Comparison of ENCODE assay signal across 8 cellular contexts in the genomic region with DNA sequence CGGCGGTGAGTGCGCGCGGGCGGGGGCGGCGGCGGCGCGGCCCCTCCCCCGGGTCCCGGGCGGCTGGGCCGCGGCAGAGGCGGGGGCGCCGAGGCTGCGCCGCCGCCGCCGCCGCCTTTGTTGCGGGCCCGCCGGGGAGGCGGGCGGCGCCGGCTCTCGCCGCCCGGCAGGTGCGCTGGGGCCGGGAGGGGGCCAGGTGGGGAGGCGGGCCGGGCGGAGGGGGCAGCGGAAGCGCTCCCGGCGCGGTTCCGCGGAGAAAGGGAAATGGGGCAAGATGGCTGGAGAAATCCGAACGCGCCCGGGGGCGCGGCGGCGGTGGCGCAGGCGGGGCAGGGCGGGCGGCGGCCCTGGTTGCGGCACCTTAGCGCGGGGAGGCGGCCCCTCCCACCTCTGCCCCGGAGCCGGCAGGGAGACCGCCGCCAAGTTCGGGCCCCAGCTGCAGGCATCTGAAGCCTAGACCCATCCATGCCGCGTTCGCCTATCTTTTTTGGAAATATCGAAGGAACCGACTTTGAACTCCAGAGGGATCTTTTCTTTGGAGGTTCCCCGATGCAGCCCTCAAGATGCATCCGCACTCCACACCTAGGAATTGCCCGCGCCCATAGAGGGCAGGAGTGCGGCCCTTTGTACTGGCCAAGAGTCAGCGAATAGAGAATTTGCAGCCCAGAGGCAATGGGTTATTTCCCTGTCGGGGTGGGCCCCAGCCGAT. TPM values are rescaled to one million over a fixed set of nuclear protein-coding genes. Genes with fewer than 3 reads are reported as not detected.
A peak's percentile ranks its signal among the peaks of the same experiment; 100 is the strongest.
DNase-seq lines count a peak whose midpoint lies in the region; ATAC-seq lines count a peak whose summit lies in the region.

No MANE protein-coding gene starts in this region.

- DNase-seq in SKM-1 treated with dmso at 0.1 percent for 144 hours (lab: John Stamatoyannopoulos, UW; ENCODE audit: unreplicated experiment) (peak; percentile 54), SKM-1 (lab: John Stamatoyannopoulos, UW; ENCODE audit: unreplicated experiment) (no peak), NCI-H2171 (lab: John Stamatoyannopoulos, UW) (peak; percentile 36), medulla oblongata (ENCODE audit: extremely low spot score) (peak; percentile 59)
- peak; percentile 44 for DNase-seq in activated CD4-positive, alpha-beta T cell treated with anti-CD3 and anti-CD28 coated beads, Interleukin-2, amount 10 ng/mL, durations not matched to agents 7 days and 5 days
- DNase-seq in stimulated activated CD8-positive, alpha-beta memory T cell treated with anti-CD3 and anti-CD28 coated beads, Interleukin-12 subunit alpha, Interleukin-12 subunit beta, amount 100 ng/mL, for 1 hour (ENCODE audit: low read depth) = peak; percentile 15

- peak overlapping the region; percentile 54 to 56 for H3K9ac ChIP-seq in duodenal mucosa (ENCODE audit: low read depth in 1 of 2, low read length in 2 of 2)

- no peaks in the 10 kb centered on the region for H3K27me3 ChIP-seq in duodenal mucosa (ENCODE audit: control insufficient read depth in 1 of 2, insufficient read depth in 2 of 2, low read length in 2 of 2)

- peak overlapping the region; percentile 88 for H3K27ac ChIP-seq in duodenal mucosa (ENCODE audit: low read depth, low read length)

- peaks cover 43% of the 10 kb centered on the region for H3K36me3 Mint-ChIP-seq in activated CD4-positive, alpha-beta T cell treated with anti-CD3 and anti-CD28 coated beads, Interleukin-2, amount 10 ng/mL, durations not matched to agents 7 days and 5 days (ENCODE audit: low read depth)

- peak overlapping the region; percentile 82 to 91 for H3K4me3 ChIP-seq in duodenal mucosa (ENCODE audit: low read depth in 1 of 2, low read length in 2 of 2)

- POLR2A ChIA-PET in activated CD4-positive, alpha-beta T cell treated with anti-CD3 and anti-CD28 coated beads, Interleukin-2, amount 10 ng/mL, durations not matched to agents 7 days and 5 days (lab: Charles Lee) = interaction anchor here (1.3 kb wide), 1 partner anchor 381 kb away, joined by 4 read pairs; a partner anchor contains a TSS

- ATAC-seq in HG02884 (IDR thresholded peaks at IDR 0.05; ENCODE audit: unreplicated experiment) = peak; percentile 25

- no peaks in the 10 kb centered on the region for H3K27me3 Mint-ChIP-seq in activated CD4-positive, alpha-beta T cell treated with anti-CD3 and anti-CD28 coated beads, Interleukin-2, amount 10 ng/mL, durations not matched to agents 7 days and 5 days

- H3K4me1 ChIP-seq in duodenal mucosa (ENCODE audit: control insufficient read depth in 1 of 2, insufficient read depth in 2 of 2, low read length in 2 of 2) = peaks cover 32 to 43% of the 10 kb centered on the region in 2 donors

- H3K9me3 ChIP-seq in duodenal mucosa (ENCODE audit: control insufficient read depth in 1 of 2, low read length in 2 of 2) = no peaks in the 10 kb centered on the region

- H3K27ac Mint-ChIP-seq in activated CD4-positive, alpha-beta T cell treated with anti-CD3 and anti-CD28 coated beads, Interleukin-2, amount 10 ng/mL, durations not matched to agents 7 days and 5 days = peak overlapping the region; percentile 85

- CTCF ChIA-PET in activated CD4-positive, alpha-beta T cell treated with anti-CD3 and anti-CD28 coated beads, Interleukin-2, amount 10 ng/mL, durations not matched to agents 7 days and 5 days (lab: Charles Lee) = interaction anchor here (0.9 to 1.6 kb wide), 3 partner anchors 11 to 70 kb away, joined by 3 to 4 read pairs (median 4); no protein-coding TSS in a partner anchor

- peak overlapping the region; percentile 81 for H3K4me3 Mint-ChIP-seq in activated CD4-positive, alpha-beta T cell treated with anti-CD3 and anti-CD28 coated beads, Interleukin-2, amount 10 ng/mL, durations not matched to agents 7 days and 5 days

- H3K9me3 Mint-ChIP-seq in activated CD4-positive, alpha-beta T cell treated with anti-CD3 and anti-CD28 coated beads, Interleukin-2, amount 10 ng/mL, durations not matched to agents 7 days and 5 days = no peaks in the 10 kb centered on the region

- H3K36me3 ChIP-seq in duodenal mucosa (ENCODE audit: control insufficient read depth in 1 of 2, insufficient read depth in 2 of 2, low read length in 2 of 2) = peaks cover 30 to 37% of the 10 kb centered on the region in 2 donors

- H3K4me1 Mint-ChIP-seq in activated CD4-positive, alpha-beta T cell treated with anti-CD3 and anti-CD28 coated beads, Interleukin-2, amount 10 ng/mL, durations not matched to agents 7 days and 5 days = peaks cover 52% of the 10 kb centered on the region

RNA-seq across cellular contexts. Expression of a gene that starts 0.5 kb away (rescaled TPM):
- total RNA-seq in activated CD4-positive, alpha-beta T cell treated with anti-CD3 and anti-CD28 coated beads, Interleukin-2, amount 10 ng/mL, durations not matched to agents 7 days and 5 days = 10 to 100 TPM; 37.3 to 38.0 TPM

RNA-seq across cellular contexts. Expression of a gene that starts 36.3 kb away (rescaled TPM):
- 10 to 100 TPM; 17.0 to 18.8 TPM for total RNA-seq in activated CD4-positive, alpha-beta T cell treated with anti-CD3 and anti-CD28 coated beads, Interleukin-2, amount 10 ng/mL, durations not matched to agents 7 days and 5 days
